In genomic region chr7:151459726-151460473, GRCh38 we compare ENCODE assay signal across 8 cellular contexts. TPM values are rescaled to one million over a fixed set of nuclear protein-coding genes. Genes with fewer than 3 reads are reported as not detected.
DNase-seq lines count a peak whose midpoint lies in the region; ATAC-seq, FAIRE-seq and TF ChIP-seq lines count a peak whose summit lies in the region.

No MANE protein-coding gene starts in this region.

- FAIRE-seq in GM12892 (lab: Jason Lieb, UNC) = no peak

- H3K9me3 ChIP-seq in SK-N-MC (ENCODE audit: low read depth, low read length) = peaks cover 8% of the 10 kb centered on the region; the same call in 1 of the 2 replicates
- H3K9me3 ChIP-seq in neuron (ENCODE audit: low read length) = peaks cover 17% of the 10 kb centered on the region

- H3K27me3 ChIP-seq in H7 (ENCODE audit: control insufficient read depth, insufficient read depth, low read length) = no peaks in the 10 kb centered on the region
- H3K27me3 ChIP-seq in neuron (ENCODE audit: insufficient read depth, low read length) = no peaks in the 10 kb centered on the region

- TF ChIP-seq CTCF in foreskin fibroblast (IDR thresholded peaks at IDR 0.05; ENCODE audit: low read depth, low read length) = peak; percentile 41
- no peak for TF ChIP-seq CTCF in GM10266 (IDR thresholded peaks at IDR 0.05; ENCODE audit: control insufficient read depth, insufficient read depth, low read depth, missing control alignments)

- no peak for ATAC-seq in GM21381 (IDR thresholded peaks at IDR 0.05; ENCODE audit: unreplicated experiment)

- TF ChIP-seq POLR2A in GM12892 (IDR thresholded peaks at IDR 0.05; ENCODE audit: low read depth, low read length) = no peak

- no peaks in the 10 kb centered on the region for H3K36me3 ChIP-seq in H7 (replicated peaks; ENCODE audit: control insufficient read depth, insufficient read depth, low read length)
- peaks cover 17% of the 10 kb centered on the region for H3K36me3 ChIP-seq in SK-N-MC (ENCODE audit: insufficient read depth, low read length)
- H3K36me3 ChIP-seq in neuron (ENCODE audit: insufficient read depth, low read length) = peaks cover 3% of the 10 kb centered on the region

- no peak overlapping the region for H2AFZ ChIP-seq in neuron (ENCODE audit: low read depth, low read length)

- peak overlapping the region; percentile 26 for H3K9ac ChIP-seq in SK-N-MC (ENCODE audit: insufficient read length)

- H3K4me1 ChIP-seq in neuron (ENCODE audit: insufficient read depth, low read length) = peaks cover 23% of the 10 kb centered on the region

- DNase-seq in H7 (peak; percentile 67), SK-N-MC (ENCODE audit: low read depth, low spot score) (no peak), foreskin fibroblast (peak; percentile 94 to 95), GM10266 (ENCODE audit: extremely low spot score) (no peak), GM12892 (ENCODE audit: insufficient read length) (no peak), NCI-H187 (lab: John Stamatoyannopoulos, UW) (no peak)

- H3K27ac ChIP-seq in SK-N-MC = no peak overlapping the region

- no peak overlapping the region for H3K4me3 ChIP-seq in H7 (ENCODE audit: insufficient read depth, low read depth, low read length)
- H3K4me3 ChIP-seq in SK-N-MC = no peak overlapping the region
- peak overlapping the region; percentile 9 to 36 for H3K4me3 ChIP-seq in foreskin fibroblast (ENCODE audit: low read depth in 1 of 2, low read length in 2 of 2)
- peak overlapping the region; percentile 27 for H3K4me3 ChIP-seq in neuron (ENCODE audit: low read length)

RNA-seq across cellular contexts. Expression of gene CRYGN, which starts 20.0 kb away (rescaled TPM):
- 1.2 and 2.2 TPM in 2 replicates for total RNA-seq in H7 (2014; rRNA removed; shearing (Covaris generic))
- polyA plus RNA-seq in GM12892 (2012; ENCODE audit: missing spikeins) = not detected

RNA-seq across cellular contexts. Expression of gene WDR86, which starts 50.1 kb away (rescaled TPM):
- 40.6 and 40.8 TPM in 2 replicates for total RNA-seq in H7 (2014; rRNA removed; shearing (Covaris generic))
- 0.19 TPM for polyA plus RNA-seq in GM12892 (2012; ENCODE audit: missing spikeins)

RNA-seq across cellular contexts. Expression of gene RHEB, which starts 59.8 kb away (rescaled TPM):
- 119 and 128 TPM in 2 replicates for total RNA-seq in H7 (2014; rRNA removed; shearing (Covaris generic))
- 41.4 TPM for polyA plus RNA-seq in GM12892 (2012; ENCODE audit: missing spikeins)

Comparison
In these comparisons a context has a peak if more than half of its experiments do, and no peak if none do; other contexts are left out.
1. DNase-seq: peak in H7 (single experiment) and foreskin fibroblast (2 of 2); none in SK-N-MC (single experiment), GM10266 (single experiment), GM12892 (single experiment) and NCI-H187 (0 of 2).
2. H3K4me3 ChIP-seq: peak in foreskin fibroblast (2 of 2) and neuron (single experiment); none in H7 (single experiment) and SK-N-MC (single experiment).